8 cellular contexts compared by ENCODE assay signal in the genomic region with DNA sequence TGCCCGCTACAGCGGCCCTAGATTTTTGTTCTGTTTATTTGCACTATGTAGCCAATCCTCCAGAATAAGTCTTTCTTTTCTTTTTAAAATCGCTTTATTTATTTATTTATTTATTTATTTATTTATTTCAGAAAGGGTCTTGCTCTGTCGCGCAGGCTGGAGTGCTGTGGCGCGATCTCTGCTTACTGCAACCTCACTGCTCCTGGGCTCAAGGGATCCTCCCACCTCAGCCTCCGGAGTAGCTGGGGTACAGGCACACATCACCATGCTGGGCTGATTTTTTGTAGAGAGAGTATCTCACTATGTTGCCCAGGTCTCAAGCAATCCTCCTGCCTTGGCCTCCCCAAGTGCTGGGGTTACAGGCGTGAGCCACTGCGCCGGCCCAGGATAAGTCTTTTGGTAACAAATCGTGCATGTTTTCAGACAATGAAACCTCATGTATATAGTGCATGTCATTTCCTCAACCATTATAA. TPM values are rescaled to one million over a fixed set of nuclear protein-coding genes. Genes with fewer than 3 reads are reported as not detected.
DNase-seq lines count a peak whose midpoint lies in the region; ATAC-seq lines count a peak whose summit lies in the region.

No MANE protein-coding gene starts in this region.

- peaks cover 3% of the 10 kb centered on the region; the same call in 1 of the 2 replicates for H3K4me1 ChIP-seq in iPS-20b (ENCODE audit: insufficient read depth, low read length)

- peaks cover 11% of the 10 kb centered on the region for H3K36me3 Mint-ChIP-seq in T-helper 1 cell treated with Interleukin-12 subunit alpha and Interleukin-12 subunit beta and Interleukin-4 antibody, amounts not matched to agents 30 μg/mL and 1 μg/mL, for 36 hours (ENCODE audit: low read depth)
- peaks cover 7% of the 10 kb centered on the region for H3K36me3 Mint-ChIP-seq in activated CD4-positive, alpha-beta memory T cell treated with anti-CD3 and anti-CD28 coated beads for 36 hours
- peaks cover 5 to 12% of the 10 kb centered on the region in 2 donors for H3K36me3 Mint-ChIP-seq in stimulated activated naive B cell treated with anti-CD40 and anti-IgM and Interleukin-4, amounts not matched to agents 10 μg/mL and 1 μg/mL and 100 μg/mL, for 72 hours

- H3K4me3 Mint-ChIP-seq in T-helper 1 cell treated with Interleukin-12 subunit alpha and Interleukin-12 subunit beta and Interleukin-4 antibody, amounts not matched to agents 30 μg/mL and 1 μg/mL, for 36 hours, result peak overlapping the region; percentile 69
- peak overlapping the region; percentile 66 for H3K4me3 Mint-ChIP-seq in activated CD4-positive, alpha-beta memory T cell treated with anti-CD3 and anti-CD28 coated beads for 36 hours
- H3K4me3 Mint-ChIP-seq in stimulated activated naive B cell treated with anti-CD40 and anti-IgM and Interleukin-4, amounts not matched to agents 10 μg/mL and 1 μg/mL and 100 μg/mL, for 72 hours, result peak overlapping the region; percentile 39 to 85

- H3K9ac ChIP-seq in iPS-20b (ENCODE audit: low read depth, low read length), result no peak overlapping the region

- peaks cover 22% of the 10 kb centered on the region for H3K27me3 Mint-ChIP-seq in T-helper 1 cell treated with Interleukin-12 subunit alpha and Interleukin-12 subunit beta and Interleukin-4 antibody, amounts not matched to agents 30 μg/mL and 1 μg/mL, for 36 hours (ENCODE audit: low read depth)
- peaks cover 6% of the 10 kb centered on the region for H3K27me3 Mint-ChIP-seq in activated CD4-positive, alpha-beta memory T cell treated with anti-CD3 and anti-CD28 coated beads for 36 hours
- peaks cover 0 to 9% of the 10 kb centered on the region in 2 donors for H3K27me3 Mint-ChIP-seq in stimulated activated naive B cell treated with anti-CD40 and anti-IgM and Interleukin-4, amounts not matched to agents 10 μg/mL and 1 μg/mL and 100 μg/mL, for 72 hours

- H3K27me3 ChIP-seq in iPS-20b (ENCODE audit: insufficient read depth, low read length), result no peaks in the 10 kb centered on the region

- H3K9me3 Mint-ChIP-seq in T-helper 1 cell treated with Interleukin-12 subunit alpha and Interleukin-12 subunit beta and Interleukin-4 antibody, amounts not matched to agents 30 μg/mL and 1 μg/mL, for 36 hours, result no peaks in the 10 kb centered on the region
- H3K9me3 Mint-ChIP-seq in activated CD4-positive, alpha-beta memory T cell treated with anti-CD3 and anti-CD28 coated beads for 36 hours, result no peaks in the 10 kb centered on the region
- H3K9me3 Mint-ChIP-seq in stimulated activated naive B cell treated with anti-CD40 and anti-IgM and Interleukin-4, amounts not matched to agents 10 μg/mL and 1 μg/mL and 100 μg/mL, for 72 hours, result no peaks in the 10 kb centered on the region

- CTCF ChIA-PET in activated CD4-positive, alpha-beta memory T cell treated with anti-CD3 and anti-CD28 coated beads for 36 hours (lab: Charles Lee), result no interaction called here

- intact Hi-C loops in activated CD4-positive, alpha-beta memory T cell treated with anti-CD3 and anti-CD28 coated beads for 36 hours (cut with micrococcal nuclease), result loop anchor here (1.0 to 10.0 kb wide), 3 partner anchors 40 to 297 kb away; partner anchors contain the start of genes CLPX and SPG21

- POLR2A ChIA-PET in activated CD4-positive, alpha-beta memory T cell treated with anti-CD3 and anti-CD28 coated beads for 36 hours (lab: Charles Lee), result no interaction called here

- H3K4me1 Mint-ChIP-seq in T-helper 1 cell treated with Interleukin-12 subunit alpha and Interleukin-12 subunit beta and Interleukin-4 antibody, amounts not matched to agents 30 μg/mL and 1 μg/mL, for 36 hours (ENCODE audit: low read depth), result peaks cover 13% of the 10 kb centered on the region
- peaks cover 21% of the 10 kb centered on the region for H3K4me1 Mint-ChIP-seq in activated CD4-positive, alpha-beta memory T cell treated with anti-CD3 and anti-CD28 coated beads for 36 hours (ENCODE audit: low read depth)
- peaks cover 13 to 29% of the 10 kb centered on the region in 2 donors for H3K4me1 Mint-ChIP-seq in stimulated activated naive B cell treated with anti-CD40 and anti-IgM and Interleukin-4, amounts not matched to agents 10 μg/mL and 1 μg/mL and 100 μg/mL, for 72 hours

- peak overlapping the region; percentile 90; the same call in 1 of the 2 replicates for H3K4me3 ChIP-seq in iPS-20b (ENCODE audit: low read length)

- peaks cover 19% of the 10 kb centered on the region for H3K36me3 ChIP-seq in iPS-20b (ENCODE audit: insufficient read depth, low read depth, low read length)

- ATAC-seq in stimulated activated naive B cell treated with anti-CD40 and anti-IgM and Interleukin-4, amounts not matched to agents 10 μg/mL and 1 μg/mL and 100 μg/mL, for 72 hours (replicated peaks), result no peak
- no peak for ATAC-seq in GM21723 (IDR thresholded peaks at IDR 0.05; ENCODE audit: unreplicated experiment)

- H3K27ac Mint-ChIP-seq in T-helper 1 cell treated with Interleukin-12 subunit alpha and Interleukin-12 subunit beta and Interleukin-4 antibody, amounts not matched to agents 30 μg/mL and 1 μg/mL, for 36 hours, result no peak overlapping the region
- H3K27ac Mint-ChIP-seq in activated CD4-positive, alpha-beta memory T cell treated with anti-CD3 and anti-CD28 coated beads for 36 hours, result no peak overlapping the region
- H3K27ac Mint-ChIP-seq in stimulated activated naive B cell treated with anti-CD40 and anti-IgM and Interleukin-4, amounts not matched to agents 10 μg/mL and 1 μg/mL and 100 μg/mL, for 72 hours, result no peak overlapping the region

- no peak for DNase-seq in T-helper 1 cell
- DNase-seq in activated CD4-positive, alpha-beta memory T cell treated with anti-CD3 and anti-CD28 coated beads for 36 hours, result no peak
- DNase-seq in stimulated activated naive B cell treated with anti-CD40 and anti-IgM and Interleukin-4, amounts not matched to agents 10 μg/mL and 1 μg/mL and 100 μg/mL, for 72 hours, result no peak
- no peak for DNase-seq in stimulated activated CD4-positive, alpha-beta T cell treated with anti-CD3 and anti-CD28 coated beads, Interleukin-4, amount 100 ng/mL, for 4 hours
- no peak for DNase-seq in NCI-H146 treated with DMSO at 0.1 percent for 48 hours (lab: John Stamatoyannopoulos, UW; ENCODE audit: unreplicated experiment)

- H3K27ac ChIP-seq in iPS-20b (ENCODE audit: low read length), result no peak overlapping the region

- H3K9me3 ChIP-seq in iPS-20b (ENCODE audit: insufficient read depth, low read depth, low read length), result no peaks in the 10 kb centered on the region

RNA-seq across cellular contexts. Expression of gene MTFMT, which starts 0.3 kb away (rescaled TPM):
- 10 to 100 TPM; 18.2 to 18.3 TPM for total RNA-seq in activated CD4-positive, alpha-beta memory T cell treated with anti-CD3 and anti-CD28 coated beads for 36 hours

RNA-seq across cellular contexts. Expression of gene SLC51B, which starts 15.4 kb away (rescaled TPM):
- total RNA-seq in activated CD4-positive, alpha-beta memory T cell treated with anti-CD3 and anti-CD28 coated beads for 36 hours, result not detected

RNA-seq across cellular contexts. Expression of gene RASL12, which starts 38.0 kb away (rescaled TPM):
- not detected for total RNA-seq in activated CD4-positive, alpha-beta memory T cell treated with anti-CD3 and anti-CD28 coated beads for 36 hours

RNA-seq across cellular contexts. Expression of gene SPG21, which starts 40.1 kb away (rescaled TPM):
- 10 to 100 TPM; 69.3 to 73.0 TPM for total RNA-seq in activated CD4-positive, alpha-beta memory T cell treated with anti-CD3 and anti-CD28 coated beads for 36 hours

RNA-seq across cellular contexts. Expression of gene KBTBD13, which starts 46.8 kb away (rescaled TPM):
- not detected for total RNA-seq in activated CD4-positive, alpha-beta memory T cell treated with anti-CD3 and anti-CD28 coated beads for 36 hours
